ENCODE assay signal across 8 cellular contexts in the genomic region with DNA sequence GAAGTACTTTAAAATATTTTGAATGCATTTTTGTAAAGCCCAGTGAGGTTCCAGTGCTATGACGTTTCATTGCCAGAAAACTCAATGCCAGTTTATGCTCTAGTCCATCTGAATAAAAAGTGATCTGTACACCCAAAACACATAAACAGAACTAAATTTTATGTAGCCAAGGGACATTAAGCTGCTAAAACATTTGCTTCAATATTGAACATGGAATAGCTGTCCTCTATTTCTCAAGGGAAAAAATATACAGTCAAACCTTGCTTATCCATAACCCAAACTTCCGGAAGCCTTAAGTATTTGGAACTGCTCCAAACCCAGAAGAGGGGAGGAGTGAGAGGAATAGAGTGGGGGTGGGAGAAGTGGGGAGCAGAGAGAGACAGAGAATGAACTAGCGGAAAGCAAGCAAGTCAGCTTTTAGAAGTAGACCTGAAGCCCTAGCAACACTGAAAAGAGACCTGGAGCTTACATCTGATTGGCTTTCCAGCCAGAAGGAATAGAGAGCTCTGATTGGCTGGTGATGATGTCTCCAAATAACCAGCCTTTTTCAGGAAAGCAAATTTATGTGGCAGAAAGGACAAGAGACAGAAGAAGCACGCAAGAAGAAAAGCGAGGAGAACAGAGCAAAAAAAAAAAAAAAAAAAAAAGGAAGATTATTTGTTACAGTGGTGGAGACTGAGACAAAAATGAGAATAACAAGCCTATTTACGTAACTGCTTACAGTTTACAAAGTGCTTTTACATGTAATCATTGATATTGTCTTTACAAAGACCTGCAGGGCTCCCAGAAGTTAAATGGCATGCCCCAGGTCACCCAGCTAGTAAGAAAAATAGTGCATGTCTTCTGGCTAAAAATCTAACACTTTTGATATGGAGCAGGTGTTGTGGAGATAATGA.
A peak's percentile ranks its signal among the peaks of the same experiment; 100 is the strongest.
DNase-seq lines count a peak whose midpoint lies in the region; ATAC-seq and TF ChIP-seq lines count a peak whose summit lies in the region.

No MANE protein-coding gene starts in this region.

- peak; percentile 96 for ATAC-seq in thoracic aorta (ENCODE audit: insufficient number of reproducible peaks, low FRiP score, low read depth)
- ATAC-seq in activated naive CD8-positive, alpha-beta T cell treated with anti-CD3 and anti-CD28 coated beads, Interleukin-2, amount 50 U/mL, for 24 hours: no peak

- TF ChIP-seq CTCF in thoracic aorta (IDR thresholded peaks at IDR 0.05): no peak

- no peaks in the 10 kb centered on the region for H3K9me3 ChIP-seq in thoracic aorta

- H3K36me3 Mint-ChIP-seq in activated naive CD8-positive, alpha-beta T cell treated with anti-CD3 and anti-CD28 coated beads, Interleukin-2, amount 50 U/mL, for 24 hours (ENCODE audit: low read depth): no peaks in the 10 kb centered on the region

- H3K27me3 Mint-ChIP-seq in activated naive CD8-positive, alpha-beta T cell treated with anti-CD3 and anti-CD28 coated beads, Interleukin-2, amount 50 U/mL, for 24 hours: no peaks in the 10 kb centered on the region

- no peaks in the 10 kb centered on the region for H3K27me3 ChIP-seq in thoracic aorta (replicated peaks; ENCODE audit: insufficient read depth)

- H3K4me1 ChIP-seq in thoracic aorta (ENCODE audit: control insufficient read depth in 1 of 2, low read depth in 2 of 2): peaks cover 11 to 30% of the 10 kb centered on the region in 2 donors

- no peak overlapping the region for H3K27ac Mint-ChIP-seq in activated naive CD8-positive, alpha-beta T cell treated with anti-CD3 and anti-CD28 coated beads, Interleukin-2, amount 50 U/mL, for 24 hours

- peak overlapping the region; percentile 67 for H3K4me3 ChIP-seq in thoracic aorta

- DNase-seq in GM04503 (ENCODE audit: low read depth): peak; percentile 44
- peak; percentile 18 for DNase-seq in HCEC 1CT
- peak; percentile 1 for DNase-seq in NCI-H526 treated with DMSO at 0.1 percent for 48 hours (lab: John Stamatoyannopoulos, UW)
- DNase-seq in cerebellar nuclear complex (lab: John Stamatoyannopoulos, UW): peak; percentile 92 to 93
- peak; percentile 84 for DNase-seq in kidney tubule cell (ENCODE audit: low spot score)
- no peak for DNase-seq in thoracic aorta (ENCODE audit: low spot score)
- no peak for DNase-seq in stimulated activated CD4-positive, alpha-beta T cell treated with anti-CD3 and anti-CD28 coated beads, Interleukin-4, amount 100 ng/mL, for 24 hours
- no peak for DNase-seq in activated naive CD8-positive, alpha-beta T cell treated with anti-CD3 and anti-CD28 coated beads, Interleukin-2, amount 50 U/mL, for 24 hours

- no peak overlapping the region for H3K4me3 Mint-ChIP-seq in activated naive CD8-positive, alpha-beta T cell treated with anti-CD3 and anti-CD28 coated beads, Interleukin-2, amount 50 U/mL, for 24 hours

- peak overlapping the region; percentile 52 to 74 for H3K27ac ChIP-seq in thoracic aorta

- H3K9me3 Mint-ChIP-seq in activated naive CD8-positive, alpha-beta T cell treated with anti-CD3 and anti-CD28 coated beads, Interleukin-2, amount 50 U/mL, for 24 hours: peaks cover 5% of the 10 kb centered on the region

- H3K4me1 Mint-ChIP-seq in activated naive CD8-positive, alpha-beta T cell treated with anti-CD3 and anti-CD28 coated beads, Interleukin-2, amount 50 U/mL, for 24 hours: peaks cover 27% of the 10 kb centered on the region

- no peaks in the 10 kb centered on the region for H3K36me3 ChIP-seq in thoracic aorta

Comparison
In these comparisons a context has a peak if more than half of its experiments do, and no peak if none do; other contexts are left out.
1. DNase-seq: peak in GM04503 (single experiment), HCEC 1CT (single experiment), NCI-H526 treated with DMSO at 0.1 percent for 48 hours (single experiment), cerebellar nuclear complex (2 of 2) and kidney tubule cell (single experiment); none in thoracic aorta (single experiment), stimulated activated CD4-positive, alpha-beta T cell treated with anti-CD3 and anti-CD28 coated beads, Interleukin-4, amount 100 ng/mL, for 24 hours (single experiment) and activated naive CD8-positive, alpha-beta T cell treated with anti-CD3 and anti-CD28 coated beads, Interleukin-2, amount 50 U/mL, for 24 hours (single experiment).